Comparison of ENCODE assay signal across 19 cellular contexts in the genomic region with DNA sequence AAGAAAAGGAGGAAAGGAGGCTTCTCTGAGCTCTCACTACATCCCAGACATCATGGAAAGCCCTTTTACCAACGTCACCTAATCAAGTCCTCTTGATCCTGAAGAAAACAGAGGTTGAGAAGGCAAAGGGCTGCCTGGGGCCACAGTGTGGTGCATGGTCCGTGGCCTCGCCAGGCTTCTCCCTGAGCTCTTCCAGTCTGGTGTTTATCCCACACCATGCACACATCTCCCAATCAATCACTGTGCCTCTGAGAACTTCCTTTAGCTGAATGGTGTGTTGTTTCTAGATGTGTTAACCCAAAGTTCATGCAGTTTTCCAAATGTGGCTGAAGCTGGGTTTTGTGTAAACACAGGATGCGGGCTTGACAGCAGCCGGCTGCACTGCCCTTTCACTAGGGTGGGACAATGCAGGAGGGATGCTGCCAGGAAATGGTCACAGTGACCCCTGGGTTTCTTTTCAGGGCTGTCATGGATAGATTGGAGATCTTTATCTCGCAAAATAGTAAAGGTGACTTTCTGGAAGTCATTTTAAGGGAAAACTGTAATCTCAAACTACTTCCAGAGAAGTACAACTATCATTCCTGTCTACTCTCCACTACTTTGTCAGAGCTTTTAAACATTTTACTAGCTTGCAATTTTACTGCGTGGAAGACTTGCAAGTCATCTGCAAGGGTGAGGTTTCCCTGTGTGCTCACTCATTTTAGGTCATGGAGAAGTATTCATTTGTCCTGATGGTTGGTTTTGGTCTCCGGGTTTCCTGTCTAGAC. TPM values are rescaled to one million over a fixed set of nuclear protein-coding genes. Genes with fewer than 3 reads are reported as not detected.
DNase-seq lines count a peak whose midpoint lies in the region; ATAC-seq, FAIRE-seq and TF ChIP-seq lines count a peak whose summit lies in the region.
"Had no signal": no experiment of that assay in that cellular context is flagged by ENCODE, and none has a peak within 500 bp of the region (broad histone marks: within the 10 kb centered on the region; RNA-seq: fewer than 3 reads in every experiment).

No MANE protein-coding gene starts in this region.

- FAIRE-seq in RCC 7860 (lab: Jason Lieb, UNC): no peak

- ATAC-seq in activated T-helper 17 cell treated with anti-CD3 and anti-CD28 coated beads, Interleukin-2, amount 50 U/mL, for 72 hours (replicated peaks): no peak
- no peak for ATAC-seq in HG02678 (IDR thresholded peaks at IDR 0.05; ENCODE audit: unreplicated experiment)
- ATAC-seq: stimulated activated naive CD8-positive, alpha-beta T cell treated with anti-CD3 and anti-CD28 coated beads, Interleukin-15, amount 100 ng/mL, for 72 hours had no signal

- no peak overlapping the region for H3K4me3 ChIP-seq in left ventricle myocardium inferior
- H3K4me3 ChIP-seq in right atrium auricular region: no peak overlapping the region
- H3K4me3 ChIP-seq in fibroblast of pulmonary artery (replicated peaks; ENCODE audit: low read depth, low read length): no peak overlapping the region
- H3K4me3 ChIP-seq: ovary, SK-N-MC had no signal

- H3K9me3 ChIP-seq in left ventricle myocardium inferior (replicated peaks) (no peaks in the 10 kb centered on the region), right atrium auricular region (no peaks in the 10 kb centered on the region)
- H3K9me3 ChIP-seq: ovary had no signal

- H3K27ac ChIP-seq in left ventricle myocardium inferior (replicated peaks) (peak overlapping the region; percentile 25), right atrium auricular region (no peak overlapping the region)
- H3K27ac ChIP-seq: HL-60, ovary, SK-N-MC had no signal

- H3K9me3 Mint-ChIP-seq in nephron progenitor cell: peaks cover 4% of the 10 kb centered on the region
- H3K9me3 Mint-ChIP-seq in activated T-helper 17 cell treated with anti-CD3 and anti-CD28 coated beads, Interleukin-2, amount 50 U/mL, for 72 hours: no peaks in the 10 kb centered on the region
- H3K9me3 Mint-ChIP-seq: stimulated activated naive CD8-positive, alpha-beta T cell treated with anti-CD3 and anti-CD28 coated beads, Interleukin-15, amount 100 ng/mL, for 72 hours had no signal

- H3K4me1 ChIP-seq in left ventricle myocardium inferior (peaks cover 46% of the 10 kb centered on the region), right atrium auricular region (peaks cover 0 to 39% of the 10 kb centered on the region in 2 donors)

- peak overlapping the region; percentile 90 for H3K27ac Mint-ChIP-seq in nephron progenitor cell
- H3K27ac Mint-ChIP-seq in activated T-helper 17 cell treated with anti-CD3 and anti-CD28 coated beads, Interleukin-2, amount 50 U/mL, for 72 hours: no peak overlapping the region
- H3K27ac Mint-ChIP-seq: activated CD4-positive, alpha-beta memory T cell treated with anti-CD3 and anti-CD28 coated beads, Interleukin-2, amount 10 ng/mL, durations not matched to agents 7 days and 5 days; stimulated activated naive CD8-positive, alpha-beta T cell treated with anti-CD3 and anti-CD28 coated beads, Interleukin-15, amount 100 ng/mL, for 72 hours had no signal

- DNase-seq in left ventricle myocardium inferior (no peak), right atrium auricular region (ENCODE audit: low spot score) (no peak), fibroblast of pulmonary artery (ENCODE audit: low read depth) (peak; percentile 58), nephron progenitor cell (no peak), NCI-H1105 treated with DMSO at 0.1 percent for 48 hours (lab: John Stamatoyannopoulos, UW) (no peak), RCC 7860 (ENCODE audit: low spot score) (no peak)
- DNase-seq: 8988T; activated CD4-positive, alpha-beta memory T cell treated with anti-CD3 and anti-CD28 coated beads, Interleukin-2, amount 10 ng/mL, durations not matched to agents 7 days and 5 days; amniotic stem cell; midbrain; NCI-H187 treated with DMSO at 0.1 percent for 48 hours; NCI-H510A; ovary; stimulated activated naive CD8-positive, alpha-beta T cell treated with anti-CD3 and anti-CD28 coated beads, Interleukin-15, amount 100 ng/mL, for 72 hours had no signal

- peaks cover 75% of the 10 kb centered on the region for H3K4me1 Mint-ChIP-seq in nephron progenitor cell
- H3K4me1 Mint-ChIP-seq in activated T-helper 17 cell treated with anti-CD3 and anti-CD28 coated beads, Interleukin-2, amount 50 U/mL, for 72 hours: peaks cover 15% of the 10 kb centered on the region

- no peaks in the 10 kb centered on the region for H3K36me3 ChIP-seq in left ventricle myocardium inferior
- no peaks in the 10 kb centered on the region for H3K36me3 ChIP-seq in right atrium auricular region
- H3K36me3 ChIP-seq: ovary had no signal

- no peak overlapping the region for H3K4me3 Mint-ChIP-seq in nephron progenitor cell
- no peak overlapping the region for H3K4me3 Mint-ChIP-seq in activated T-helper 17 cell treated with anti-CD3 and anti-CD28 coated beads, Interleukin-2, amount 50 U/mL, for 72 hours
- H3K4me3 Mint-ChIP-seq: activated CD4-positive, alpha-beta memory T cell treated with anti-CD3 and anti-CD28 coated beads, Interleukin-2, amount 10 ng/mL, durations not matched to agents 7 days and 5 days; stimulated activated naive CD8-positive, alpha-beta T cell treated with anti-CD3 and anti-CD28 coated beads, Interleukin-15, amount 100 ng/mL, for 72 hours had no signal

- TF ChIP-seq CTCF in left ventricle myocardium inferior (IDR thresholded peaks at IDR 0.05; ENCODE audit: borderline replicate concordance): no peak
- no peak for TF ChIP-seq CTCF in right atrium auricular region (IDR thresholded peaks at IDR 0.05)
- TF ChIP-seq CTCF in fibroblast of pulmonary artery (IDR thresholded peaks at IDR 0.05; ENCODE audit: low read length, missing control alignments): no peak
- no peak for TF ChIP-seq CTCF in nephron progenitor cell (IDR thresholded peaks at IDR 0.05)

- intact Hi-C loops in left ventricle myocardium inferior (cut with micrococcal nuclease): no loop called here

- peaks cover 65% of the 10 kb centered on the region for H3K27me3 ChIP-seq in left ventricle myocardium inferior (ENCODE audit: low read depth)
- H3K27me3 ChIP-seq in right atrium auricular region: no peaks in the 10 kb centered on the region
- H3K27me3 ChIP-seq: ovary had no signal

- no peaks in the 10 kb centered on the region for H3K36me3 Mint-ChIP-seq in nephron progenitor cell (ENCODE audit: low read depth)
- H3K36me3 Mint-ChIP-seq in activated T-helper 17 cell treated with anti-CD3 and anti-CD28 coated beads, Interleukin-2, amount 50 U/mL, for 72 hours (ENCODE audit: low read depth): no peaks in the 10 kb centered on the region

- H3K27me3 Mint-ChIP-seq in nephron progenitor cell (ENCODE audit: low read depth, poor library complexity): peaks cover 7% of the 10 kb centered on the region
- H3K27me3 Mint-ChIP-seq in activated T-helper 17 cell treated with anti-CD3 and anti-CD28 coated beads, Interleukin-2, amount 50 U/mL, for 72 hours: peaks cover 3% of the 10 kb centered on the region

RNA-seq across cellular contexts. Expression of gene IL1R2, which starts 54.6 kb away (rescaled TPM):
- total RNA-seq in left ventricle myocardium inferior (0.96 TPM), right atrium auricular region (10 to 100 TPM in 1 of 2 donors, 1 to 10 TPM in 1; 2.8 to 16.1 TPM)
- 10 to 100 TPM; 55.8 to 97.6 TPM for total RNA-seq in activated T-helper 17 cell treated with anti-CD3 and anti-CD28 coated beads, Interleukin-2, amount 50 U/mL, for 72 hours
- total RNA-seq: LHCN-M2 had no signal
